22 cellular contexts compared by ENCODE assay signal in the genomic region with DNA sequence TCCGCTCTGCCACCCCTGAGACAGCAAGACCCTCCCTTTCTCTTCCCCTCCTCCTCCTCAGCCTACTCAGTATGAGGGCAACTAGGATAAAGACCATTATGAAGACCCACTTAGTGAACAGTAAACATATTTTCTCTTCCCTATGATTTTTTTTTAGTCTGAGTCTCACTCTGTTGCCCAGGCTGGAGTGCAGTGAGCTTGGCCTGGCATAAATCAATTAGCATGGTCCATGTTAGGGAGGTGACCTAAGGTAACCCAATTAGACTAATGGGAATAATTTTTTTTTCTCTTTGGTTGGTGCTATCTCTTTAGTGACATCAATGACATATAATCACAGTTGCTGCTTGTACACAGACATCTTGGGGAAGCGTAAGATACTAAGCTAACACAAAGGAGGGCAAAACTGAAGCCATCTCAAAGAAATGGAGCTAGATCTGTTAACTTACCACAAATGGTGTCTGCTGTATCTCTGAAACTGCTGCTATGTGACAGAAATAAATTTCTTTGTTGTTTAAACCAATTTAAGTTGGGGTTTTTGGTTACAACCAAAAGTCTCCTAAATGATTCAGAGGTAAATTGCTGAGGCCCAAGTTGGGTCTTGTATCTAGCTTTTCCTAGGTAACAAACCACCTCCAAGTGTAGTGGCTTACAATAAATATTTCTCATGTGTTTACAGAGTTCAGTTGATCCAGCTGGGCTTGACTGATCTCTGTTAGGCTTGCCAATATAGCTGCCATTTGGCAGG. TPM values are rescaled to one million over a fixed set of nuclear protein-coding genes. Genes with fewer than 3 reads are reported as not detected.
"Had no signal": no experiment of that assay in that cellular context is flagged by ENCODE, and none has a peak within 500 bp of the region (broad histone marks: within the 10 kb centered on the region; RNA-seq: fewer than 3 reads in every experiment).

No MANE protein-coding gene starts in this region.

- H3K4me3 Mint-ChIP-seq: activated naive CD4-positive, alpha-beta T cell treated with anti-CD3 and anti-CD28 coated beads, Interleukin-2, amount 10 ng/mL, durations not matched to agents 7 days and 5 days; dendritic cell treated with granulocyte-macrophage colony-stimulating factor and Interleukin-4, amounts not matched to agents 40 ng/mL and 50 ng/mL, for 4 days; natural killer cell treated with Interleukin-12 subunit alpha and Interleukin-12 subunit beta and Interleukin-15 and Interleukin-18, amount 100 ng/mL, for 72 hours; T-helper 1 cell treated with Interleukin-12 subunit alpha and Interleukin-12 subunit beta and Interleukin-4 antibody, amounts not matched to agents 30 μg/mL and 1 μg/mL, for 36 hours had no signal

- H3K27ac ChIP-seq: breast epithelium, heart right ventricle, spleen, tibial artery had no signal

- DNase-seq: activated CD4-positive, alpha-beta T cell treated with anti-CD3 and anti-CD28 coated beads, Interleukin-2, amount 50 U/mL, for 1 hour; activated CD4-positive, CD25-positive, alpha-beta regulatory T cell treated with anti-CD3 and anti-CD28 coated beads, Interleukin-2, amount 50 U/mL, for 72 hours; activated CD8-positive, alpha-beta memory T cell treated with anti-CD3 and anti-CD28 coated beads, Interleukin-2, amount 50 U/mL, for 48 hours; activated effector memory CD4-positive, alpha-beta T cell treated with Interleukin-2 at 50 U/mL for 16 hours; activated naive CD4-positive, alpha-beta T cell treated with anti-CD3 and anti-CD28 coated beads, Interleukin-2, amount 10 ng/mL, durations not matched to agents 7 days and 5 days; activated T-cell treated with anti-CD3 and anti-CD28 coated beads, Interleukin-2, amount 50 U/mL, for 48 hours; cerebellar nuclear complex; effector memory CD4-positive, alpha-beta T cell; esophagus squamous epithelium; heart right ventricle; left ventricle myocardium superior; mucosa of descending colon; retina; spleen; stimulated activated naive CD4-positive, alpha-beta T cell; tibial artery had no signal

- H3K4me3 ChIP-seq: breast epithelium, esophagus squamous epithelium, heart right ventricle, mucosa of descending colon, spleen, tibial artery had no signal

- H3K27me3 ChIP-seq: breast epithelium, esophagus squamous epithelium, heart right ventricle, spleen, tibial artery had no signal

- H3K9me3 Mint-ChIP-seq: activated naive CD4-positive, alpha-beta T cell treated with anti-CD3 and anti-CD28 coated beads, Interleukin-2, amount 10 ng/mL, durations not matched to agents 7 days and 5 days; dendritic cell treated with granulocyte-macrophage colony-stimulating factor and Interleukin-4, amounts not matched to agents 40 ng/mL and 50 ng/mL, for 4 days; natural killer cell treated with Interleukin-12 subunit alpha and Interleukin-12 subunit beta and Interleukin-15 and Interleukin-18, amount 100 ng/mL, for 72 hours; T-helper 1 cell treated with Interleukin-12 subunit alpha and Interleukin-12 subunit beta and Interleukin-4 antibody, amounts not matched to agents 30 μg/mL and 1 μg/mL, for 36 hours had no signal

- H3K4me1 ChIP-seq: breast epithelium, tibial artery had no signal

- H3K36me3 ChIP-seq: breast epithelium, esophagus squamous epithelium, heart right ventricle, spleen, tibial artery had no signal

- H3K27me3 Mint-ChIP-seq: dendritic cell treated with granulocyte-macrophage colony-stimulating factor and Interleukin-4, amounts not matched to agents 40 ng/mL and 50 ng/mL, for 4 days had no signal

- ATAC-seq: left ventricle myocardium superior; mucosa of descending colon; natural killer cell treated with Interleukin-12 subunit alpha and Interleukin-12 subunit beta and Interleukin-15 and Interleukin-18, amount 100 ng/mL, for 72 hours had no signal

- H3K27ac Mint-ChIP-seq: activated naive CD4-positive, alpha-beta T cell treated with anti-CD3 and anti-CD28 coated beads, Interleukin-2, amount 10 ng/mL, durations not matched to agents 7 days and 5 days; dendritic cell treated with granulocyte-macrophage colony-stimulating factor and Interleukin-4, amounts not matched to agents 40 ng/mL and 50 ng/mL, for 4 days; natural killer cell treated with Interleukin-12 subunit alpha and Interleukin-12 subunit beta and Interleukin-15 and Interleukin-18, amount 100 ng/mL, for 72 hours; T-helper 1 cell treated with Interleukin-12 subunit alpha and Interleukin-12 subunit beta and Interleukin-4 antibody, amounts not matched to agents 30 μg/mL and 1 μg/mL, for 36 hours had no signal

- H3K9me3 ChIP-seq: breast epithelium, esophagus squamous epithelium, heart right ventricle, mucosa of descending colon, spleen, tibial artery had no signal

- H3K36me3 Mint-ChIP-seq: activated naive CD4-positive, alpha-beta T cell treated with anti-CD3 and anti-CD28 coated beads, Interleukin-2, amount 10 ng/mL, durations not matched to agents 7 days and 5 days; natural killer cell treated with Interleukin-12 subunit alpha and Interleukin-12 subunit beta and Interleukin-15 and Interleukin-18, amount 100 ng/mL, for 72 hours had no signal

RNA-seq across cellular contexts. Expression of gene PKD2L2, which starts 13.3 kb away (rescaled TPM):
- total RNA-seq: astrocyte; esophagus squamous epithelium; kidney epithelial cell; mucosa of descending colon; natural killer cell treated with Interleukin-12 subunit alpha and Interleukin-12 subunit beta and Interleukin-15 and Interleukin-18, amount 100 ng/mL, for 72 hours had no signal

RNA-seq across cellular contexts. Expression of gene MYOT, which starts 34.9 kb away (rescaled TPM):
- total RNA-seq: astrocyte; kidney epithelial cell; natural killer cell treated with Interleukin-12 subunit alpha and Interleukin-12 subunit beta and Interleukin-15 and Interleukin-18, amount 100 ng/mL, for 72 hours had no signal
